Comparison of ENCODE assay signal across 19 cellular contexts in the genomic region with DNA sequence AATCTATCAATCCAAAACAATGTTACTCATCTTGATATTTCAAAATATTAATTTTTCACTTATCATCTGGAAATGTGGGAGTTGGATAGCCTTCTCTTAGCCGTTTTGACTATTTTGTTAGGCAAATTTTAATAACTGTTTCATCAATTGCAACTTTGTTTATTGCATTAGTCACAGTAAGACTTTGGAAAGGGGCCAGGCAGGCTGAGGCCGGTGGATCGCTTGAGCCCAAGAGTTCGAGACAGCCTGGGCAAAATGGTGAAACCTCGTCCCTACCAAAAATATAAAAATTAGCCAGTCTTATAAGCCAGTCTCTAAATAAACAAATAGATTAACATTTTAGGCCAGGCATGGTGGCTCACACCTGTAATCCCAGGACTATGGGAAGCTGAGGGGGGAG.
"Had no signal": no experiment of that assay in that cellular context is flagged by ENCODE, and none has a peak within 500 bp of the region (broad histone marks: within the 10 kb centered on the region; RNA-seq: fewer than 3 reads in every experiment).

No MANE protein-coding gene starts in this region.

- DNase-seq: KBM-7, MM.1S, NCI-H1105, NCI-H1417, NCI-H1436 treated with DMSO at 0.1 percent for 48 hours, NCI-H1694, NCI-H187 treated with DMSO at 0.1 percent for 48 hours, NCI-H2081, NCI-H2107, NCI-H2227 treated with DMSO at 0.1 percent for 48 hours, NCI-H510A, NCI-H524 treated with DMSO at 0.1 percent for 48 hours, NCI-H69, NCI-H774, SHP77, SK-N-SH, SW 1271 had no signal

- H3K9me3 ChIP-seq: SK-N-SH had no signal

- H3K4me2 ChIP-seq: SK-N-SH had no signal

- H3K27ac ChIP-seq: RWPE1 had no signal

- H3K9ac ChIP-seq: SK-N-SH had no signal

- ATAC-seq: Panc1 had no signal
